In genomic region chr3:197002701-197003454, GRCh38 we compare ENCODE assay signal across 1 cellular context.
A peak's percentile ranks its signal among the peaks of the same experiment; 100 is the strongest.
TF ChIP-seq lines count a peak whose summit lies in the region.

No MANE protein-coding gene starts in this region.

TF ChIP-seq in H1, 55 proteins besides CTCF, POLR2A, EP300 and RAD21 (continued from another document):
- TF ChIP-seq CBX5 (IDR thresholded peaks at IDR 0.05; ENCODE audit: low read depth, low read length) (no peak), MAX (IDR thresholded peaks at IDR 0.05) (peak; percentile 27; the same call in 1 of the 2 replicates), SP1 (IDR thresholded peaks at IDR 0.05; ENCODE audit: low read depth, low read length) (no peak), CHD2 (IDR thresholded peaks at IDR 0.05; ENCODE audit: low read length) (no peak), SP4 (IDR thresholded peaks at IDR 0.05; ENCODE audit: low read length) (no peak), USF2 (IDR thresholded peaks at IDR 0.05; ENCODE audit: low read length) (no peak), CEBPB (IDR thresholded peaks at IDR 0.05; ENCODE audit: low read depth, low read length) (no peak), BCL11A (IDR thresholded peaks at IDR 0.05; ENCODE audit: low read depth in 2 of 2, low read length in 2 of 2) (no peak), SAP30 (IDR thresholded peaks at IDR 0.05; ENCODE audit: insufficient read depth, insufficient replicate concordance, low read length) (no peak), GTF2F1 (IDR thresholded peaks at IDR 0.05; ENCODE audit: borderline replicate concordance, low read depth, low read length) (no peak)
- TF ChIP-seq, protein P1, sequence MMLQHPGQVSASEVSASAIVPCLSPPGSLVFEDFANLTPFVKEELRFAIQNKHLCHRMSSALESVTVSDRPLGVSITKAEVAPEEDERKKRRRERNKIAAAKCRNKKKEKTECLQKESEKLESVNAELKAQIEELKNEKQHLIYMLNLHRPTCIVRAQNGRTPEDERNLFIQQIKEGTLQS (IDR thresholded peaks at IDR 0.05; ENCODE audit: insufficient read depth, low read depth, low read length), result no peak
